ENCODE assay signal across 23 cellular contexts in the genomic region with DNA sequence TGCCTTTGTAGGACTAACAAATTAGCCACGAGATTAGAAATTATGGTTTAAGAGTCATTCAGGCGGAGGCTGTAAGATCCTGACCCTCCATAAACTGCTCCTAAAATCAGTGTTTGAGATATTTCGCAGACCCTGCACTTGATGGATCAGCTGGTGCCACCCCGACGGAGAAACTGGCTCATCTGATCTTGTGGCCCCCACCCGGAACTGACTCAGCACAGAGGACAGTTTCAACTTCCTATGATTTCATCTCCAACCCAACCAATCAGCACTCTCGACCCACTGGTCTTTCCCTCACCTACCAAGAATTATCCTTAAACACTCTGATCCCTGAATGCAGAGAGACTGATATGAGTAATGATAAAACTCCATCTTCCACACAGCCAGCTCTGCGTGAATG. TPM values are rescaled to one million over a fixed set of nuclear protein-coding genes. Genes with fewer than 3 reads are reported as not detected.
"Had no signal": no experiment of that assay in that cellular context is flagged by ENCODE, and none has a peak within 500 bp of the region (broad histone marks: within the 10 kb centered on the region; RNA-seq: fewer than 3 reads in every experiment).

No MANE protein-coding gene starts in this region.

- DNase-seq: activated CD8-positive, alpha-beta memory T cell treated with anti-CD3 and anti-CD28 coated beads, Interleukin-2, amount 10 ng/mL, durations not matched to agents 7 days and 5 days; activated CD8-positive, alpha-beta T cell treated with anti-CD3 and anti-CD28 coated beads, Interleukin-2, amount 10 ng/mL, durations not matched to agents 7 days and 5 days; activated naive CD4-positive, alpha-beta T cell; endodermal cell; foreskin fibroblast; heart left ventricle; hypothalamus; immature natural killer cell; kidney; left colon; naive B cell; nephron progenitor cell; ovary; stimulated activated CD4-positive, alpha-beta T cell treated with anti-CD3 and anti-CD28 coated beads, Interleukin-12 subunit alpha, Interleukin-12 subunit beta, amount 100 ng/mL, for 4 hours; stimulated activated naive CD4-positive, alpha-beta T cell; T-helper 17 cell; T1000; tibial artery; upper lobe of right lung had no signal

- ATAC-seq: activated CD8-positive, alpha-beta memory T cell treated with anti-CD3 and anti-CD28 coated beads, Interleukin-2, amount 10 ng/mL, durations not matched to agents 7 days and 5 days; activated CD8-positive, alpha-beta T cell treated with anti-CD3 and anti-CD28 coated beads, Interleukin-2, amount 10 ng/mL, durations not matched to agents 7 days and 5 days; activated naive CD4-positive, alpha-beta T cell treated with anti-CD3 and anti-CD28 coated beads, Interleukin-2, amount 50 U/mL, for 72 hours; esophagus mucosa; heart left ventricle; left colon; sciatic nerve; T-helper 17 cell; upper lobe of right lung; WTC11 had no signal

RNA-seq across cellular contexts. Expression of a gene that starts 3.7 kb away (rescaled TPM):
- polyA plus RNA-seq: immature natural killer cell had no signal
